ENCODE assay signal across 15 cellular contexts in genomic region chr18:21669736-21670135, GRCh38. TPM values are rescaled to one million over a fixed set of nuclear protein-coding genes. Genes with fewer than 3 reads are reported as not detected.
DNase-seq lines count a peak whose midpoint lies in the region; ATAC-seq and TF ChIP-seq lines count a peak whose summit lies in the region.
"Had no signal": no experiment of that assay in that cellular context is flagged by ENCODE, and none has a peak within 500 bp of the region (broad histone marks: within the 10 kb centered on the region; RNA-seq: fewer than 3 reads in every experiment).

No MANE protein-coding gene starts in this region.

- no peak for TF ChIP-seq POLR2A in Peyer's patch (IDR thresholded peaks at IDR 0.05)

- peaks cover 6% of the 10 kb centered on the region for H3K4me1 Mint-ChIP-seq in type B pancreatic cell (ENCODE audit: unreplicated experiment)
- H3K4me1 Mint-ChIP-seq: activated naive CD8-positive, alpha-beta T cell treated with anti-CD3 and anti-CD28 coated beads, Interleukin-2, amount 10 ng/mL, durations not matched to agents 7 days and 5 days; nephron had no signal

- no peaks in the 10 kb centered on the region for H3K9me3 ChIP-seq in Peyer's patch
- H3K9me3 ChIP-seq: tibial nerve had no signal

- ATAC-seq in esophagus mucosa: peak; percentile 51
- ATAC-seq in GM21619 (IDR thresholded peaks at IDR 0.05; ENCODE audit: unreplicated experiment): no peak
- ATAC-seq: K562 had no signal

- peak overlapping the region; percentile 12 for H3K27ac Mint-ChIP-seq in type B pancreatic cell
- H3K27ac Mint-ChIP-seq: activated naive CD8-positive, alpha-beta T cell treated with anti-CD3 and anti-CD28 coated beads, Interleukin-2, amount 10 ng/mL, durations not matched to agents 7 days and 5 days; nephron had no signal

- no peaks in the 10 kb centered on the region for H3K27me3 ChIP-seq in Peyer's patch
- H3K27me3 ChIP-seq: tibial nerve had no signal

- DNase-seq in NCI-H2171 treated with DMSO at 0.1 percent for 48 hours (lab: John Stamatoyannopoulos, UW): peak; percentile 4
- DNase-seq in NCI-H2171 (lab: John Stamatoyannopoulos, UW): no peak
- peak in 2 of 3 donors; percentile 66 to 73 for DNase-seq in Peyer's patch
- no peak for DNase-seq in type B pancreatic cell (ENCODE audit: extremely low spot score, unreplicated experiment)
- DNase-seq in GM03348 (ENCODE audit: low spot score): no peak
- DNase-seq in NCI-H2227 (lab: John Stamatoyannopoulos, UW; ENCODE audit: unreplicated experiment): no peak
- DNase-seq: activated naive CD8-positive, alpha-beta T cell treated with anti-CD3 and anti-CD28 coated beads, Interleukin-2, amount 10 ng/mL, durations not matched to agents 7 days and 5 days; GOT3; kidney; NCI-H1930 had no signal

- H3K36me3 Mint-ChIP-seq in type B pancreatic cell: peaks cover 3% of the 10 kb centered on the region

- no peaks in the 10 kb centered on the region for H3K9me3 Mint-ChIP-seq in type B pancreatic cell
- H3K9me3 Mint-ChIP-seq: activated naive CD8-positive, alpha-beta T cell treated with anti-CD3 and anti-CD28 coated beads, Interleukin-2, amount 10 ng/mL, durations not matched to agents 7 days and 5 days; nephron had no signal

- TF ChIP-seq CTCF in Peyer's patch (IDR thresholded peaks at IDR 0.05) (no peak), type B pancreatic cell (conservative IDR thresholded peaks at IDR 0.05) (no peak)

- no peaks in the 10 kb centered on the region for H3K27me3 Mint-ChIP-seq in type B pancreatic cell
- H3K27me3 Mint-ChIP-seq: activated naive CD8-positive, alpha-beta T cell treated with anti-CD3 and anti-CD28 coated beads, Interleukin-2, amount 10 ng/mL, durations not matched to agents 7 days and 5 days had no signal

- no peak overlapping the region for H3K4me3 Mint-ChIP-seq in type B pancreatic cell
- H3K4me3 Mint-ChIP-seq: activated naive CD8-positive, alpha-beta T cell treated with anti-CD3 and anti-CD28 coated beads, Interleukin-2, amount 10 ng/mL, durations not matched to agents 7 days and 5 days; nephron had no signal

- peaks cover 0 to 8% (median 3%) of the 10 kb centered on the region in 4 donors for H3K4me1 ChIP-seq in Peyer's patch
- H3K4me1 ChIP-seq: tibial nerve had no signal

- no peak overlapping the region for H3K4me3 ChIP-seq in Peyer's patch
- H3K4me3 ChIP-seq: K562, tibial nerve had no signal

- no peaks in the 10 kb centered on the region for H3K36me3 ChIP-seq in Peyer's patch

- peak overlapping the region in 3 of 4 donors; percentile 2 to 84 (median 60) for H3K27ac ChIP-seq in Peyer's patch
- H3K27ac ChIP-seq: tibial nerve had no signal

RNA-seq across cellular contexts. Expression of gene ABHD3, which starts 34.8 kb away (rescaled TPM):
- total RNA-seq in Peyer's patch (100 to 1,000 TPM in 1 of 4 donors, 10 to 100 TPM in 3; 23.1 to 133 (median 47.2) TPM), esophagus mucosa (12.9 TPM), type B pancreatic cell (ENCODE audit: low replicate concordance) (23.2 and 29.3 TPM in 2 replicates)

RNA-seq across cellular contexts. Expression of gene SNRPD1, which starts 57.6 kb away (rescaled TPM):
- total RNA-seq in Peyer's patch: 10 to 100 TPM in 1 of 4 donors, 1 to 10 TPM in 3; 3.4 to 11.6 (median 5.0) TPM
- total RNA-seq in esophagus mucosa: 57.2 TPM
- 66.4 and 83.1 TPM in 2 replicates for total RNA-seq in type B pancreatic cell (ENCODE audit: low replicate concordance)

Comparison
In these comparisons a context has a peak if more than half of its experiments do, and no peak if none do; other contexts are left out.
1. DNase-seq: peak in NCI-H2171 treated with DMSO at 0.1 percent for 48 hours (single experiment) and Peyer's patch (2 of 3); none in NCI-H2171 (single experiment), type B pancreatic cell (single experiment), GM03348 (single experiment) and NCI-H2227 (single experiment).